Comparison of ENCODE assay signal across 8 cellular contexts in the genomic region with DNA sequence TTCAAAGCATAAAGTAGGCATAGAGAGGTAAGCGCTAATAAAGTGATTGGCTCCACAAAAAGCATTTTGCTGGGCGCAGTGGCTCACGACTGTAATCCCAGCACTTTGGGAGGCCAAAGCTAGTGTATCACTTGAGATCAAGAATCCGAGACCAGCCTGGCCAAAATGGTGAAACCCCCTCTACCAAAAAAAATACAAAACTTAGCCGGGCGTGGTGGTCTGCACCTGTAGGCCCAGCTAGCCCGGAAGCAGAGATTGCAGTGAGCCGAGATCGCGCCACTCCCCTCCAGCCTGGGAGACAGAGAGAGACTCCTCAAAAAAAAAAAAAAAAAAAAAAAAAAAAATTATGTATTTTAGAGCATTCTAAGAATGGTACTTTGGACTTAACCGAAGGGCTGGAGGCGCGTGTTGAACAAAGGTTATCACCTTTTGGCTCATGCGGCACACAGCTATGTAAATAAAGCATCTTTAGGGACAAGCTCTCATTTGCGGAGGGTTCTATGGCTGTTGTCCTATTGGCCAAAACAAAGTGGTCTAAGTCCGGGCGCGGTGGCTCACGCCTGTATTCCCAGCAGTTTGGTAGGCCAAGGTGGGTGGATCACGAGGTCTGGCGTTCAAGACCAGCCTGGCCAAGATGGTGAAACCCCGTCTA. TPM values are rescaled to one million over a fixed set of nuclear protein-coding genes. Genes with fewer than 3 reads are reported as not detected.
A peak's percentile ranks its signal among the peaks of the same experiment; 100 is the strongest.
DNase-seq lines count a peak whose midpoint lies in the region; ATAC-seq, FAIRE-seq and TF ChIP-seq lines count a peak whose summit lies in the region.

No MANE protein-coding gene starts in this region.

- CTCF ChIA-PET in AG04449 (lab: Yijun Ruan, JAX): interaction anchor here (0.6 to 21.0 kb wide), 7 partner anchors 12 to 93 kb away, joined by 3 to 1301 read pairs (median 3); a partner anchor contains a TSS

- H3K4me1 ChIP-seq in SJCRH30: peaks cover 3% of the 10 kb centered on the region; the same call in 1 of the 2 replicates
- H3K4me1 ChIP-seq in neutrophil (ENCODE audit: control insufficient read depth in 1 of 2, insufficient read depth in 1 of 2, low read depth in 1 of 2, low read length in 1 of 2): peaks cover 9 to 11% of the 10 kb centered on the region in 2 experiments

- POLR2A ChIA-PET in AG04449 (lab: Yijun Ruan, JAX): interaction anchor here (0.8 to 2.6 kb wide), 5 partner anchors 19 to 112 kb away, joined by 3 to 37 read pairs (median 13); a partner anchor contains a TSS

- H3K4me3 ChIP-seq in AG04449 (ENCODE audit: low read depth, low read length) (peak overlapping the region; percentile 65), SJCRH30 (peak overlapping the region; percentile 48), neutrophil (ENCODE audit: low read depth in 1 of 2, low read length in 1 of 2) (peak overlapping the region; percentile 58 to 62)

- FAIRE-seq in GM12891 (lab: Jason Lieb, UNC): no peak

- H3K9me3 ChIP-seq in SJCRH30 (replicated peaks): no peaks in the 10 kb centered on the region
- no peaks in the 10 kb centered on the region for H3K9me3 ChIP-seq in neutrophil

- TF ChIP-seq CTCF in AG04449 (IDR thresholded peaks at IDR 0.05; ENCODE audit: insufficient read depth, low read length, missing control alignments) (no peak), neutrophil (IDR thresholded peaks at IDR 0.05) (no peak)

- H3K27ac ChIP-seq in SJCRH30 (peak overlapping the region; percentile 73), epithelial cell of prostate (peak overlapping the region; percentile 61), neutrophil (peak overlapping the region; percentile 82)

- H3K27me3 ChIP-seq in SJCRH30: no peaks in the 10 kb centered on the region
- H3K27me3 ChIP-seq in neutrophil: no peaks in the 10 kb centered on the region

- no peak for TF ChIP-seq POLR2A in GM12891 (IDR thresholded peaks at IDR 0.05; ENCODE audit: low read depth, low read length)

- ATAC-seq in GM21529 (IDR thresholded peaks at IDR 0.05; ENCODE audit: unreplicated experiment) (peak; percentile 1), GM18907 (IDR thresholded peaks at IDR 0.05; ENCODE audit: unreplicated experiment) (no peak)

- DNase-seq in AG04449 (ENCODE audit: low read depth, low spot score) (no peak), SJCRH30 (peak in 1 of 2 experiments; percentile 40), epithelial cell of prostate (ENCODE audit: low read depth, low spot score) (no peak), NCI-H2029 treated with DMSO at 0.1 percent for 48 hours (lab: John Stamatoyannopoulos, UW) (no peak), GM12891 (ENCODE audit: insufficient read length, low spot score) (no peak)

- H3K36me3 ChIP-seq in SJCRH30: no peaks in the 10 kb centered on the region
- no peaks in the 10 kb centered on the region for H3K36me3 ChIP-seq in neutrophil

TF ChIP-seq in GM12891, 5 proteins besides CTCF, POLR2A, EP300 and RAD21:
- TF ChIP-seq POU2F2 (IDR thresholded peaks at IDR 0.05; ENCODE audit: low read depth, low read length) (no peak), POLR2AphosphoS5 (IDR thresholded peaks at IDR 0.05; ENCODE audit: low read depth, low read length) (no peak), PAX5 (IDR thresholded peaks at IDR 0.05; ENCODE audit: insufficient read depth, low read length, severe bottlenecking) (no peak), SPI1 (IDR thresholded peaks at IDR 0.05; ENCODE audit: low read depth, low read length) (no peak), TAF1 (IDR thresholded peaks at IDR 0.05; ENCODE audit: low read depth, low read length) (no peak)

RNA-seq across cellular contexts. Expression of a gene that starts 17.4 kb away (rescaled TPM):
- total RNA-seq in SJCRH30 (2014; rRNA removed; shearing (Covaris generic)): 0.33 and 0.67 TPM in 2 replicates
- polyA plus RNA-seq in GM12891 (2012; ENCODE audit: low read depth, missing spikeins): 0.98 TPM
